Comparison of ENCODE assay signal across 20 cellular contexts in the genomic region with DNA sequence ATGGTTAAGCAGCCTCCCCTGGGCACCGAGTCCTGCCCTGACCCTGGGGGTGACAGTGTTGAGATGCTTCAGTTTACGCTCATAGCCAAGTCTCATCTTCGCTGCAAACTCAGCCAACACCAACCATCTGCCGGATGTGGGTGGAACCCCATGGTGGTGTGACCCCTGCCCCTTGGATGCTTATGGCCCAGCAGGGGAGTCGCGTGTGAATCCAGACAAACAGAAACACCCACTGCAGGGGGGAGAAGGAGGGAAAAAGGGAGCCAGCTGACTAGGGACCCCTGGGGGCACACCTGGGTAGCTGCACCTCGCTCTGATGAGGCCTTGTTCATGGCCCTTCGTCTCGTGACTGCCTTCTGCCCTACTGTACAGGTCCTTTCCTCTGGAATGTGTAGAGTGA. TPM values are rescaled to one million over a fixed set of nuclear protein-coding genes. Genes with fewer than 3 reads are reported as not detected.
DNase-seq lines count a peak whose midpoint lies in the region; ATAC-seq, FAIRE-seq and TF ChIP-seq lines count a peak whose summit lies in the region.
"Had no signal": no experiment of that assay in that cellular context is flagged by ENCODE, and none has a peak within 500 bp of the region (broad histone marks: within the 10 kb centered on the region; RNA-seq: fewer than 3 reads in every experiment).

No MANE protein-coding gene starts in this region.

- CTCF ChIA-PET in activated CD8-positive, alpha-beta T cell treated with anti-CD3 and anti-CD28 coated beads, Interleukin-2, amount 10 ng/mL, durations not matched to agents 7 days and 5 days (lab: Charles Lee), result interaction anchor here (0.8 kb wide), 1 partner anchor 94 kb away, joined by 3 read pairs; no protein-coding TSS in a partner anchor

- H3K9me3 Mint-ChIP-seq in activated CD8-positive, alpha-beta T cell treated with anti-CD3 and anti-CD28 coated beads, Interleukin-2, amount 10 ng/mL, durations not matched to agents 7 days and 5 days (ENCODE audit: insufficient read depth), result no peaks in the 10 kb centered on the region
- H3K9me3 Mint-ChIP-seq: activated naive CD8-positive, alpha-beta T cell treated with anti-CD3 and anti-CD28 coated beads, Interleukin-2, amount 10 ng/mL, durations not matched to agents 7 days and 5 days; CD8-positive, alpha-beta memory T cell; effector memory CD8-positive, alpha-beta T cell had no signal

- no peak overlapping the region for H3K4me3 ChIP-seq in WERI-Rb-1 (ENCODE audit: low read depth, low read length)
- H3K4me3 ChIP-seq: psoas muscle, skin epidermis had no signal

- H3K36me3 Mint-ChIP-seq in activated CD8-positive, alpha-beta T cell treated with anti-CD3 and anti-CD28 coated beads, Interleukin-2, amount 10 ng/mL, durations not matched to agents 7 days and 5 days (ENCODE audit: low read depth), result peaks cover 11% of the 10 kb centered on the region

- TF ChIP-seq CTCF in GM12872 (IDR thresholded peaks at IDR 0.05; ENCODE audit: insufficient read depth, low read depth, low read length) (peak; percentile 43), WERI-Rb-1 (IDR thresholded peaks at IDR 0.05; ENCODE audit: low read depth, low read length) (peak; percentile 54)

- no peak for ATAC-seq in HG02884 (IDR thresholded peaks at IDR 0.05; ENCODE audit: unreplicated experiment)
- no peak for ATAC-seq in activated CD8-positive, alpha-beta T cell treated with anti-CD3 and anti-CD28 coated beads, Interleukin-2, amount 10 ng/mL, durations not matched to agents 7 days and 5 days
- ATAC-seq: effector memory CD8-positive, alpha-beta T cell; psoas muscle; T-helper 17 cell had no signal

- no peak for DNase-seq in HTR-8/SVneo (ENCODE audit: insufficient read length, low spot score)
- DNase-seq in WERI-Rb-1, result no peak
- DNase-seq in iPS-NIHi11 (ENCODE audit: low spot score), result peak; percentile 69
- no peak for DNase-seq in activated CD8-positive, alpha-beta T cell treated with anti-CD3 and anti-CD28 coated beads, Interleukin-2, amount 10 ng/mL, durations not matched to agents 7 days and 5 days
- no peak for DNase-seq in substantia nigra (lab: John Stamatoyannopoulos, UW)
- DNase-seq: activated CD4-positive, alpha-beta T cell treated with anti-CD3 and anti-CD28 coated beads for 48 hours; activated naive CD8-positive, alpha-beta T cell treated with anti-CD3 and anti-CD28 coated beads, Interleukin-2, amount 10 ng/mL, durations not matched to agents 7 days and 5 days; DMS79 treated with DMSO at 0.1 percent for 48 hours; effector memory CD8-positive, alpha-beta T cell; GOT3; mesenchymal stem cell; NCI-H2029; psoas muscle; stimulated activated naive CD4-positive, alpha-beta T cell; T-helper 17 cell had no signal

- H3K27me3 ChIP-seq in WERI-Rb-1 (ENCODE audit: insufficient read depth, low read depth, severe bottlenecking), result no peaks in the 10 kb centered on the region

- H3K4me1 Mint-ChIP-seq in activated CD8-positive, alpha-beta T cell treated with anti-CD3 and anti-CD28 coated beads, Interleukin-2, amount 10 ng/mL, durations not matched to agents 7 days and 5 days (ENCODE audit: low read depth), result no peaks in the 10 kb centered on the region
- H3K4me1 Mint-ChIP-seq: activated naive CD8-positive, alpha-beta T cell treated with anti-CD3 and anti-CD28 coated beads, Interleukin-2, amount 10 ng/mL, durations not matched to agents 7 days and 5 days; CD8-positive, alpha-beta memory T cell; T-helper 17 cell had no signal

- peaks cover 81% of the 10 kb centered on the region for H3K36me3 ChIP-seq in WERI-Rb-1

- peak; percentile 65 for FAIRE-seq in HTR-8/SVneo (lab: Jason Lieb, UNC)
- FAIRE-seq: colon had no signal

- no peaks in the 10 kb centered on the region for H3K27me3 Mint-ChIP-seq in activated CD8-positive, alpha-beta T cell treated with anti-CD3 and anti-CD28 coated beads, Interleukin-2, amount 10 ng/mL, durations not matched to agents 7 days and 5 days (ENCODE audit: low read depth)
- H3K27me3 Mint-ChIP-seq: activated naive CD8-positive, alpha-beta T cell treated with anti-CD3 and anti-CD28 coated beads, Interleukin-2, amount 10 ng/mL, durations not matched to agents 7 days and 5 days; CD8-positive, alpha-beta memory T cell; effector memory CD8-positive, alpha-beta T cell; T-helper 17 cell had no signal

- POLR2A ChIA-PET in activated CD8-positive, alpha-beta T cell treated with anti-CD3 and anti-CD28 coated beads, Interleukin-2, amount 10 ng/mL, durations not matched to agents 7 days and 5 days (lab: Charles Lee), result no interaction called here

- no peaks in the 10 kb centered on the region for H3K9me3 ChIP-seq in WERI-Rb-1 (ENCODE audit: severe bottlenecking)
- H3K9me3 ChIP-seq: psoas muscle had no signal

- H3K27ac Mint-ChIP-seq in activated CD8-positive, alpha-beta T cell treated with anti-CD3 and anti-CD28 coated beads, Interleukin-2, amount 10 ng/mL, durations not matched to agents 7 days and 5 days, result no peak overlapping the region
- H3K27ac Mint-ChIP-seq: activated naive CD8-positive, alpha-beta T cell treated with anti-CD3 and anti-CD28 coated beads, Interleukin-2, amount 10 ng/mL, durations not matched to agents 7 days and 5 days; effector memory CD8-positive, alpha-beta T cell; T-helper 17 cell had no signal

- no peak overlapping the region for H3K4me3 Mint-ChIP-seq in activated CD8-positive, alpha-beta T cell treated with anti-CD3 and anti-CD28 coated beads, Interleukin-2, amount 10 ng/mL, durations not matched to agents 7 days and 5 days
- H3K4me3 Mint-ChIP-seq: activated naive CD8-positive, alpha-beta T cell treated with anti-CD3 and anti-CD28 coated beads, Interleukin-2, amount 10 ng/mL, durations not matched to agents 7 days and 5 days; CD8-positive, alpha-beta memory T cell; effector memory CD8-positive, alpha-beta T cell; T-helper 17 cell had no signal

- H3K27ac ChIP-seq in WERI-Rb-1 (no peak overlapping the region), substantia nigra (ENCODE audit: low read depth, low read length, poor library complexity, severe bottlenecking) (no peak overlapping the region)
- H3K27ac ChIP-seq: psoas muscle, skin epidermis had no signal

RNA-seq across cellular contexts. Expression of a gene that starts 23.8 kb away (rescaled TPM):
- 10 to 100 TPM; 24.7 to 26.7 TPM for total RNA-seq in activated CD8-positive, alpha-beta T cell treated with anti-CD3 and anti-CD28 coated beads, Interleukin-2, amount 10 ng/mL, durations not matched to agents 7 days and 5 days
